Comparison of ENCODE assay signal across 9 cellular contexts in the genomic region with DNA sequence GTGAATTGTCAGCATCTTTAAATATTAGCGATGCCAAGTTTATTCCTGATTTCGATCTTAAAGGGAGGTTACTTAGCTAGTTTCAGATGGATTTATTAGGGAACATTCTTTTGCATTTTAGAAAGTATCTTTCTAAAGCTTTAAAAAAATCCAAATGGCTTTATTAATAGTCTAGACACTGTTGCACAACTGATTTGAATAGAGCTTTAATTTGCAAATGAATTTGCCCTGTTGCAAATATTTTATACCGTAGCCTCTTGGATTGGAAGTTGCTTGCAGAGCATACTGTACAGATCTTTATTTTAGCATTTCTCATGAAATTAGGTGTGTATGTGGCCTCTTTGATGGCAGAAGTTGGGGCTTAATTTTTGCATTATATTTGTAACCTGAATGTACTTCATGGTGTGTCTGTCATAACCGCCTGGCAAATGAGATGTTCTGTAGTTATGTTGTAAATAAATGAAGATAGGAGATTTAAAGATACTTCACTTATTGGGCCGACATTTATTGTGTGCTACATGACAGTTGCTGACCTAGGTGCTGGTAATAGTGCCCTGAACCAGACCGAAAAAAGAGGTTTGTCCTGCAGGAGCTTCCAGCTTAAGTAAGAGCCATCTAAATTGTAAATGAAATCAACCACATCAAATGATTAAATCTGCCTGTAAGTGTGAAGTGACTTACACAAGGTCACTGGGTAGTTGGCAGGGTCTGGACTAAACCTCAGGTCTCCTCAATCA. TPM values are rescaled to one million over a fixed set of nuclear protein-coding genes. Genes with fewer than 3 reads are reported as not detected.
DNase-seq lines count a peak whose midpoint lies in the region; ATAC-seq and TF ChIP-seq lines count a peak whose summit lies in the region.
"Had no signal": no experiment of that assay in that cellular context is flagged by ENCODE, and none has a peak within 500 bp of the region (broad histone marks: within the 10 kb centered on the region; RNA-seq: fewer than 3 reads in every experiment).

No MANE protein-coding gene starts in this region.

- H3K4me2 ChIP-seq in PC-9, result peak overlapping the region; percentile 80

- no peak overlapping the region for H3K27ac ChIP-seq in PC-9
- H3K27ac ChIP-seq in psoas muscle, result no peak overlapping the region

- peaks cover 11% of the 10 kb centered on the region for H3K36me3 Mint-ChIP-seq in T-helper 2 cell treated with Interferon-gamma antibody and Interleukin-4, amounts not matched to agents 5 μg/mL and 100 μg/mL, for 36 hours (ENCODE audit: low read depth)

- peaks cover 68% of the 10 kb centered on the region for H3K79me2 ChIP-seq in PC-9 (ENCODE audit: low read depth)

- H4K20me1 ChIP-seq in PC-9 (ENCODE audit: insufficient read depth), result peaks cover 59% of the 10 kb centered on the region

- H3K9me3 Mint-ChIP-seq in T-helper 2 cell treated with Interferon-gamma antibody and Interleukin-4, amounts not matched to agents 5 μg/mL and 100 μg/mL, for 36 hours, result no peaks in the 10 kb centered on the region

- no peak for DNase-seq in T-helper 2 cell treated with Interferon-gamma antibody and Interleukin-4, amounts not matched to agents 5 μg/mL and 100 μg/mL, for 36 hours (ENCODE audit: low spot score)
- DNase-seq in T-helper 2 cell (no peak), PC-9 (no peak), epithelial cell of esophagus (ENCODE audit: low read depth) (no peak), psoas muscle (no peak), DMS114 treated with DMSO at 0.1 percent for 48 hours (lab: John Stamatoyannopoulos, UW; ENCODE audit: unreplicated experiment) (no peak), NCI-H748 (lab: John Stamatoyannopoulos, UW; ENCODE audit: unreplicated experiment) (no peak)
- DNase-seq: anterior cingulate cortex had no signal

- intact Hi-C loops in PC-9 (cut with micrococcal nuclease; ENCODE audit: unreplicated experiment) (loop anchor here (5.0 kb wide), 1 partner anchor 157 kb away; no protein-coding TSS in a partner anchor), psoas muscle (cut with DNase I) (no loop called here)

- H3K4me3 ChIP-seq in PC-9 (peak overlapping the region; percentile 84; the same call in 1 of the 2 replicates), epithelial cell of esophagus (ENCODE audit: low read length) (peak overlapping the region; percentile 100), psoas muscle (peak overlapping the region; percentile 96)

- no peak overlapping the region for H2AFZ ChIP-seq in PC-9

- TF ChIP-seq CTCF in PC-9 (conservative IDR thresholded peaks at IDR 0.05) (no peak), epithelial cell of esophagus (IDR thresholded peaks at IDR 0.05; ENCODE audit: insufficient read depth, low read depth, low read length, missing control alignments) (no peak), psoas muscle (IDR thresholded peaks at IDR 0.05) (no peak)

- H3K4me3 Mint-ChIP-seq in T-helper 2 cell treated with Interferon-gamma antibody and Interleukin-4, amounts not matched to agents 5 μg/mL and 100 μg/mL, for 36 hours, result peak overlapping the region; percentile 98

- H3K27ac Mint-ChIP-seq in T-helper 2 cell treated with Interferon-gamma antibody and Interleukin-4, amounts not matched to agents 5 μg/mL and 100 μg/mL, for 36 hours, result no peak overlapping the region

- no peaks in the 10 kb centered on the region for H3F3A ChIP-seq in PC-9 (ENCODE audit: insufficient read depth, low read depth)

- ATAC-seq in psoas muscle (no peak), GM19324 (IDR thresholded peaks at IDR 0.05; ENCODE audit: low FRiP score, unreplicated experiment) (no peak)

- peaks cover 32% of the 10 kb centered on the region for H3K4me1 Mint-ChIP-seq in T-helper 2 cell treated with Interferon-gamma antibody and Interleukin-4, amounts not matched to agents 5 μg/mL and 100 μg/mL, for 36 hours (ENCODE audit: low read depth)

- CTCF ChIA-PET in PC-9 (lab: Charles Lee), result no interaction called here

- POLR2A ChIA-PET in PC-9 (lab: Charles Lee; ENCODE audit: unreplicated experiment), result interaction anchor here (0.6 kb wide), 1 partner anchor 1847 kb away, joined by 4 read pairs; no protein-coding TSS in a partner anchor

- no peaks in the 10 kb centered on the region for H3K9me2 ChIP-seq in PC-9 (ENCODE audit: insufficient read depth)

- WGBS in psoas muscle, 3 donors, result 70 to 76% (median 72%) methylated on average over 6 of the region's 6 CpGs

- H3K4me1 ChIP-seq in PC-9 (replicated peaks; ENCODE audit: insufficient read depth), result peaks cover 26% of the 10 kb centered on the region
- H3K4me1 ChIP-seq in psoas muscle, result peaks cover 37% of the 10 kb centered on the region

- H3K9me3 ChIP-seq in PC-9 (ENCODE audit: insufficient read depth, low read depth) (no peaks in the 10 kb centered on the region), psoas muscle (peaks cover 4% of the 10 kb centered on the region)

- no peaks in the 10 kb centered on the region; the same call in 1 of the 2 replicates for H3K36me3 ChIP-seq in PC-9 (ENCODE audit: low read depth)
- no peaks in the 10 kb centered on the region for H3K36me3 ChIP-seq in psoas muscle (ENCODE audit: insufficient read depth in 1 of 2, low read depth in 1 of 2)

- H3K27me3 ChIP-seq in PC-9 (ENCODE audit: insufficient read depth, low read depth), result no peaks in the 10 kb centered on the region
- H3K27me3 ChIP-seq in psoas muscle (ENCODE audit: insufficient read depth in 3 of 3, low read length in 2 of 3), result no peaks in the 10 kb centered on the region

- BruUV-seq in PC-9 (replicated peaks; lab: Mats Ljungman, UMichigan), result no TSS peak

- no peaks in the 10 kb centered on the region for H3K27me3 Mint-ChIP-seq in T-helper 2 cell treated with Interferon-gamma antibody and Interleukin-4, amounts not matched to agents 5 μg/mL and 100 μg/mL, for 36 hours (ENCODE audit: low read depth)

RNA-seq across cellular contexts. Expression of gene TCERG1, which starts 1.8 kb away (rescaled TPM):
- total RNA-seq in PC-9 (2021), result 75.9 and 79.9 TPM in 2 replicates
- total RNA-seq in psoas muscle, result 10 to 100 TPM; 20.9 to 44.3 (median 44.0) TPM
- polyA plus RNA-seq in psoas muscle, result 10 to 100 TPM; 18.4 to 30.5 (median 23.5) TPM
